19 cellular contexts compared by ENCODE assay signal in the genomic region with DNA sequence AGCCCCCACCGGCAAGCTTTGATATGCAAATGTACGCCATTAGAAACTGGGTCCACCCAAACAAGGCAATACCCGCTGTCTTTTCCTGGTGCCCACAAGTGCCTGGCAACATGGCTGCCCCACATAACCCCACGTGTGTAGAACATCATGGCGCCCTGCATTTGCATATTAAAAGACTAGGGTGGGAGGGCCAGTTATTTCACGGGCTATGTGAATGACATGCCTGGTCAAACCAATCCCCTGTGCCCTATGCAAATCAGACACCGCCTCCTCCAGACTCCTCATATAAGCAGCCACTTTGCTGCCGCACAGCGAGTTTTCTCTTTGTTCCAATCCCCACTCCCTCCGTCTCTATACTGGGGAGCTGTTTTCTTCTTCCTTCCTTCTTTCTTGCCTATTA.
"Had no signal": no experiment of that assay in that cellular context is flagged by ENCODE, and none has a peak within 500 bp of the region (broad histone marks: within the 10 kb centered on the region; RNA-seq: fewer than 3 reads in every experiment).

No MANE protein-coding gene starts in this region.

- H3K4me2 ChIP-seq: SK-N-SH had no signal

- DNase-seq: KBM-7, MV-4-11, NCI-H1048, NCI-H1105, NCI-H1417, NCI-H1436 treated with DMSO at 0.1 percent for 48 hours, NCI-H1694, NCI-H187 treated with DMSO at 0.1 percent for 48 hours, NCI-H2029 treated with DMSO at 0.1 percent for 48 hours, NCI-H2227 treated with DMSO at 0.1 percent for 48 hours, NCI-H524, NCI-H526 treated with DMSO at 0.1 percent for 48 hours, NCI-H774, SHP77, SK-N-SH had no signal

- H3K9me2 ChIP-seq: SK-N-SH had no signal

- H3K27ac ChIP-seq: HL-60, RWPE1 had no signal

- H3K9me3 ChIP-seq: SK-N-SH had no signal

- H3K9ac ChIP-seq: SK-N-SH had no signal

- H3K4me3 Mint-ChIP-seq: IgD-negative memory B cell had no signal

- H3K27ac Mint-ChIP-seq: IgD-negative memory B cell had no signal

- ATAC-seq: Panc1 had no signal
